Comparison of ENCODE assay signal across 8 cellular contexts in the genomic region with DNA sequence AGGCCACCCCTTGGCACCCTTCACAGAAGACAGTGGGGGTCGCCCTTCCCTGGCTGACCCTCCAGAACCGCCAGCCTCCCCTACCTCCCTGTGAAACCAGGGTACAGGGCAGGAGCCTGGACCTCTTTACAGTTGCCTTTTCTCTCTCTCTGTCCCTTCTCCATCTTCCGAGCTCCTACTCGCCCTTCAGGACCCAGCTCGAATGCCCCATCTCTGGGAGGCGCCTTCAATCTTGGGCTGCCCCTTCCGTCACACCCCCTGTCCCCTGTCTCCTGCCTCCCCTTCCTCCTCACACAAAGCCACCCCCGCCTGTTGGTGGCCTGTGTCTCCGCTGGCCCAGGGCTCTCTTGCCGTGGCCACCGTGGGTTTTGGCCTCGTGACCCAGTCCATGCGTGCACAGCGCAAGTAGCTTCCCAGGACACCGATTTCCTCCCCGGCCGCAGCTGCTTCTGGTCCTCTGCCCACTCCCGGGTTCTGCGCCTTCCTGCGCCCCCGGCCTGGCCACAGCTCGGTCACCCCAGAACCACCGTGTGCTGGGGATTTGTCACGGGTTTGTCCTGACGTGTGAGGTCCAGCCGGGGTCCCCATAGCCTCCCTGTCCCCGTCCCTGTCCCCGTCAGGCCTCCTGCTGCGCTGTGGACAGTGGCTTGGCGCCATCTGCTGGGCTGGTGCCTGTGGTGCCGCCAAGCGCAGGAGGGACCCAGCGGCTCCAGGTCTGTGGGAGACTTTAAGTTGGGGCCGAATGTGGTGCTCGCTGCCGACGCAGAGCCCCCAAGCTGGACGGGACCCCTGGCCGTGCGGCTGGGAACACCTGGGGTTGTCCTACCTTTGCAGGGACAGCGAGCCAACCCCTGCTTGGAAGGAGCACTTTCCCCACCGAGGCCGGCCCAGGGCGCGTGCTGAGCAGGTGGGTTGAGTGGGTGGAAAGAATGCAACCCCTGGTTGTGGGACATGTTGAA. TPM values are rescaled to one million over a fixed set of nuclear protein-coding genes. Genes with fewer than 3 reads are reported as not detected.
DNase-seq lines count a peak whose midpoint lies in the region; ATAC-seq, FAIRE-seq and TF ChIP-seq lines count a peak whose summit lies in the region.

No MANE protein-coding gene starts in this region.

- POLR2A ChIA-PET in HCT116 (lab: Charles Lee) = no interaction called here

- ATAC-seq in HCT116 = peak; percentile 22; the same call in 1 of the 2 replicates
- ATAC-seq in RWPE2 (ENCODE audit: low read depth) = peak; percentile 28; the same call in 1 of the 3 replicates
- no peak for ATAC-seq in HG03460 (IDR thresholded peaks at IDR 0.05; ENCODE audit: unreplicated experiment)

- peak overlapping the region in 3 of 11 experiments; percentile 1 to 43 (median 38); a peak in 4 of 22 replicates for H3K9ac ChIP-seq in BLaER1 treated with 17β-estradiol and CSF1 and Interleukin-3, amounts not matched to agents 10 nM and 100 nM
- H3K9ac ChIP-seq in HCT116 (ENCODE audit: low read length) = no peak overlapping the region

- 28 to 37% methylated on average over 29 to 30 of the region's 45 CpGs for WGBS in tibial nerve, 2 donors

- H3K4me3 ChIP-seq in BLaER1 treated with 17β-estradiol and CSF1 and Interleukin-3, amounts not matched to agents 10 nM and 100 nM = no peak overlapping the region
- H3K4me3 ChIP-seq in HCT116 (replicated peaks in 1 of 2; ENCODE audit: low read depth in 1 of 2, low read length in 2 of 2) (no peak overlapping the region), RWPE2 (ENCODE audit: severe bottlenecking) (no peak overlapping the region), osteoblast (ENCODE audit: insufficient read depth, low read length) (peak overlapping the region; percentile 66), tibial nerve (peak overlapping the region in 1 of 4 donors; percentile 33)

- TF ChIP-seq POLR2A in HCT116 (IDR thresholded peaks at IDR 0.05; ENCODE audit: borderline replicate concordance, extremely low read depth, insufficient read depth, insufficient read length) (no peak), tibial nerve (IDR thresholded peaks at IDR 0.05) (no peak)

- H3K79me2 ChIP-seq in HCT116 (ENCODE audit: insufficient read depth, low read length) = peaks cover 11% of the 10 kb centered on the region; the same call in 1 of the 2 replicates
- H3K79me2 ChIP-seq in osteoblast (ENCODE audit: insufficient read depth, low read length) = peaks cover 19% of the 10 kb centered on the region

- BruUV-seq in HCT116 (replicated peaks; lab: Mats Ljungman, UMichigan) = no TSS peak

- TF ChIP-seq RAD21 in HCT116 (IDR thresholded peaks at IDR 0.05; ENCODE audit: low read depth) = no peak

- H4K20me1 ChIP-seq in BLaER1 treated with 17β-estradiol and CSF1 and Interleukin-3, amounts not matched to agents 10 nM and 100 nM = 0 out of 22 replicates have a peak, but pooled peaks cover 0 to 4% (median 0%) of the 10 kb centered on the region in 11 experiments
- H4K20me1 ChIP-seq in HCT116 (ENCODE audit: insufficient read depth) (no peaks in the 10 kb centered on the region), osteoblast (ENCODE audit: insufficient read depth, low read length) (no peaks in the 10 kb centered on the region)

- RAD21 ChIA-PET in HCT116 (lab: Charles Lee; ENCODE audit: low non-redundant PET in 1 of 2, low total read pairs in 2 of 2, uncharacterized antibody in 2 of 2, unreplicated experiment in 2 of 2) = interaction anchor here (0.6 to 1.4 kb wide), 4 partner anchors 32 to 155 kb away, joined by 3 to 8 read pairs (median 4); no protein-coding TSS in a partner anchor

- H3K9me2 ChIP-seq in HCT116 (ENCODE audit: insufficient read depth) = no peaks in the 10 kb centered on the region

- H3K36me3 ChIP-seq in BLaER1 treated with 17β-estradiol and CSF1 and Interleukin-3, amounts not matched to agents 10 nM and 100 nM = no peaks in the 10 kb centered on the region
- H3K36me3 ChIP-seq in HCT116 (ENCODE audit: control insufficient read depth in 1 of 2, insufficient read depth in 2 of 2, low read length in 2 of 2) (no peaks in the 10 kb centered on the region), RWPE2 (ENCODE audit: low read depth) (no peaks in the 10 kb centered on the region), osteoblast (ENCODE audit: insufficient read depth, low read length) (no peaks in the 10 kb centered on the region), tibial nerve (no peaks in the 10 kb centered on the region)

- H3K4me1 ChIP-seq in BLaER1 treated with 17β-estradiol and CSF1 and Interleukin-3, amounts not matched to agents 10 nM and 100 nM = peaks cover 19 to 37% (median 29%) of the 10 kb centered on the region in 10 experiments
- peaks cover 11 to 24% of the 10 kb centered on the region in 2 experiments for H3K4me1 ChIP-seq in HCT116 (ENCODE audit: control insufficient read depth in 1 of 2, insufficient read depth in 2 of 2, low read length in 2 of 2)
- H3K4me1 ChIP-seq in RWPE2 (ENCODE audit: insufficient read depth, poor library complexity, severe bottlenecking) = peaks cover 6% of the 10 kb centered on the region
- peaks cover 10% of the 10 kb centered on the region for H3K4me1 ChIP-seq in osteoblast (ENCODE audit: insufficient read depth, low read length)
- H3K4me1 ChIP-seq in tibial nerve = peaks cover 0 to 27% (median 17%) of the 10 kb centered on the region in 4 donors

- no peak overlapping the region for H3K27ac ChIP-seq in BLaER1 treated with 17β-estradiol and CSF1 and Interleukin-3, amounts not matched to agents 10 nM and 100 nM
- H3K27ac ChIP-seq in HCT116 (ENCODE audit: low read depth, low read length) (no peak overlapping the region), RWPE2 (ENCODE audit: poor library complexity, severe bottlenecking) (no peak overlapping the region), osteoblast (ENCODE audit: low read depth, low read length) (no peak overlapping the region), tibial nerve (peak overlapping the region in 1 of 4 donors; percentile 25)

- CTCF ChIA-PET in HCT116 (lab: Charles Lee) = interaction anchor here (0.7 to 5.9 kb wide), 7 partner anchors 10 to 519 kb away, joined by 3 to 40 read pairs (median 7); no protein-coding TSS in a partner anchor

- no peak for TF ChIP-seq EP300 in tibial nerve (IDR thresholded peaks at IDR 0.05)

- no peak for FAIRE-seq in frontal cortex (lab: Jason Lieb, UNC)

- H2AFZ ChIP-seq in HCT116 (ENCODE audit: low read depth, low read length, poor library complexity, severe bottlenecking) = no peak overlapping the region
- H2AFZ ChIP-seq in osteoblast (ENCODE audit: low read length) = peak overlapping the region; percentile 71

- H3K4me2 ChIP-seq in BLaER1 treated with 17β-estradiol and CSF1 and Interleukin-3, amounts not matched to agents 10 nM and 100 nM = peak overlapping the region in 8 of 11 experiments; percentile 28 to 84 (median 53); a peak in 13 of 22 replicates
- H3K4me2 ChIP-seq in HCT116 (ENCODE audit: low read length) (peak overlapping the region; percentile 28; the same call in 1 of the 2 replicates), osteoblast (ENCODE audit: insufficient read depth, low read length) (peak overlapping the region; percentile 82)

- DNase-seq in HCT116 (ENCODE audit: low read depth, low spot score) = no peak
- no peak for DNase-seq in RWPE2 (ENCODE audit: low spot score)
- DNase-seq in activated effector memory CD4-positive, alpha-beta T cell treated with anti-CD3 and anti-CD28 coated beads, Interleukin-2, amount 50 U/mL, for 16 hours = peak; percentile 93
- DNase-seq in frontal cortex (ENCODE audit: low spot score in 2 of 2) = peak; percentile 82 to 89
- peak; percentile 99 for DNase-seq in osteoblast (ENCODE audit: insufficient read length, low spot score, missing footprints)
- peak; percentile 61 to 73 for DNase-seq in tibial nerve (ENCODE audit: low spot score in 2 of 2)

- peaks cover 0 to 7% (median 0%) of the 10 kb centered on the region in 11 experiments; a peak in 1 of 22 replicates for H3K27me3 ChIP-seq in BLaER1 treated with 17β-estradiol and CSF1 and Interleukin-3, amounts not matched to agents 10 nM and 100 nM
- H3K27me3 ChIP-seq in HCT116 (ENCODE audit: insufficient read depth, low read length) = no peaks in the 10 kb centered on the region
- peaks cover 19% of the 10 kb centered on the region for H3K27me3 ChIP-seq in RWPE2 (ENCODE audit: insufficient read depth, poor library complexity, severe bottlenecking)
- H3K27me3 ChIP-seq in osteoblast (ENCODE audit: insufficient read depth, low read length) = peaks cover 16% of the 10 kb centered on the region
- peaks cover 0 to 8% of the 10 kb centered on the region in 2 donors for H3K27me3 ChIP-seq in tibial nerve

- H3K9me3 ChIP-seq in BLaER1 treated with 17β-estradiol and CSF1 and Interleukin-3, amounts not matched to agents 10 nM and 100 nM (replicated peaks in 1 of 11) = peaks cover 0 to 11% (median 0%) of the 10 kb centered on the region in 11 experiments; a peak in 4 of 22 replicates
- H3K9me3 ChIP-seq in HCT116 (ENCODE audit: control insufficient read depth in 1 of 2, insufficient read depth in 1 of 2, low read depth in 1 of 2, low read length in 2 of 2) (no peaks in the 10 kb centered on the region), RWPE2 (ENCODE audit: severe bottlenecking) (no peaks in the 10 kb centered on the region), osteoblast (ENCODE audit: low read depth, low read length) (no peaks in the 10 kb centered on the region), tibial nerve (no peaks in the 10 kb centered on the region)

- intact Hi-C loops in HCT116 (cut with micrococcal nuclease) = loop anchor here (1.0 to 5.0 kb wide), 5 partner anchors 33 to 520 kb away; no protein-coding TSS in a partner anchor

- TF ChIP-seq CTCF in HCT116 (IDR thresholded peaks at IDR 0.05 in 2 of 3, conservative IDR thresholded peaks at IDR 0.05 in 1 of 3; ENCODE audit: borderline replicate concordance in 1 of 3, insufficient read depth in 1 of 3, low read depth in 2 of 3, low read length in 2 of 3) = peak in 2 of 3 experiments; percentile 95; a peak in 4 of 6 replicates
- peak; percentile 95 for TF ChIP-seq CTCF in RWPE2 (IDR thresholded peaks at IDR 0.05; ENCODE audit: poor library complexity, severe bottlenecking)
- peak; percentile 94 for TF ChIP-seq CTCF in osteoblast (IDR thresholded peaks at IDR 0.05; ENCODE audit: extremely low read depth, low read depth, low read length)
- TF ChIP-seq CTCF in tibial nerve (IDR thresholded peaks at IDR 0.05) = peak; percentile 91 to 100 (median 96)

TF ChIP-seq in HCT116, 20 proteins besides CTCF, POLR2A, EP300 and RAD21 (continues in another document):
- TF ChIP-seq ZFX (IDR thresholded peaks at IDR 0.05) = no peak
- TF ChIP-seq SRF (IDR thresholded peaks at IDR 0.05; ENCODE audit: low read depth) = no peak
- TF ChIP-seq POLR2AphosphoS5 (IDR thresholded peaks at IDR 0.05; ENCODE audit: low read depth, low read length) = no peak
- TF ChIP-seq FOSL1 (IDR thresholded peaks at IDR 0.05; ENCODE audit: low read depth) = no peak
- no peak for TF ChIP-seq JUND (IDR thresholded peaks at IDR 0.05)

RNA-seq across cellular contexts. Expression of a gene that starts 4.0 kb away (rescaled TPM):
- 37.5 TPM for total RNA-seq in HCT116 (2021; ENCODE audit: unreplicated experiment)
- polyA plus RNA-seq in HCT116 (2012) = 22.1 and 22.3 TPM in 2 replicates
- total RNA-seq in frontal cortex = 26.9 TPM
- 52.7 and 65.5 TPM in 2 replicates for total RNA-seq in osteoblast
- 10 to 100 TPM; 24.3 to 47.7 (median 26.6) TPM for total RNA-seq in tibial nerve

RNA-seq across cellular contexts. Expression of a gene that starts 27.6 kb away (rescaled TPM):
- total RNA-seq in HCT116 (2021; ENCODE audit: unreplicated experiment) = 27.8 TPM
- polyA plus RNA-seq in HCT116 (2012) = 11.2 and 11.3 TPM in 2 replicates
- total RNA-seq in frontal cortex = 3.7 TPM
- 25.3 and 32.9 TPM in 2 replicates for total RNA-seq in osteoblast
- total RNA-seq in tibial nerve = 10 to 100 TPM; 45.6 to 55.7 (median 49.8) TPM

Comparison
In these comparisons a context has a peak if more than half of its experiments do, and no peak if none do; other contexts are left out.
1. H3K4me2 ChIP-seq: peak in every context shown above with its lines; median percentile 82 in osteoblast; 53 in BLaER1 treated with 17β-estradiol and CSF1 and Interleukin-3, amounts not matched to agents 10 nM and 100 nM; 28 in HCT116.
2. DNase-seq: peak in activated effector memory CD4-positive, alpha-beta T cell treated with anti-CD3 and anti-CD28 coated beads, Interleukin-2, amount 50 U/mL, for 16 hours (single experiment), frontal cortex (2 of 2), osteoblast (single experiment) and tibial nerve (2 of 2); none in HCT116 (single experiment) and RWPE2 (single experiment).
3. Peak in every context shown above with its lines, with median percentiles within 50 percentile points of each other: CTCF ChIP-seq.